Comparison of ENCODE assay signal across 17 cellular contexts in genomic region chr11:1205987-1206331, GRCh38. TPM values are rescaled to one million over a fixed set of nuclear protein-coding genes. Genes with fewer than 3 reads are reported as not detected.
A peak's percentile ranks its signal among the peaks of the same experiment; 100 is the strongest.
DNase-seq lines count a peak whose midpoint lies in the region; ATAC-seq and TF ChIP-seq lines count a peak whose summit lies in the region.
"Had no signal": no experiment of that assay in that cellular context is flagged by ENCODE, and none has a peak within 500 bp of the region (broad histone marks: within the 10 kb centered on the region; RNA-seq: fewer than 3 reads in every experiment).

No MANE protein-coding gene starts in this region.

- no peak overlapping the region for H2AK5ac ChIP-seq in H9 (ENCODE audit: insufficient read length, low read length)

- no peak overlapping the region for H3K18ac ChIP-seq in H9 (ENCODE audit: insufficient read length, low read depth, low read length)

- no peak for TF ChIP-seq EP300 in suprapubic skin (IDR thresholded peaks at IDR 0.05)

- peaks cover 8% of the 10 kb centered on the region for H3K9me3 ChIP-seq in H9 (ENCODE audit: control insufficient read depth, low read depth, low read length)
- peaks cover 9% of the 10 kb centered on the region for H3K9me3 ChIP-seq in suprapubic skin

- POLR2A ChIA-PET in activated naive CD8-positive, alpha-beta T cell treated with anti-CD3 and anti-CD28 coated beads, Interleukin-2, amount 10 ng/mL, durations not matched to agents 7 days and 5 days (lab: Charles Lee): no interaction called here

- H2BK20ac ChIP-seq in H9 (ENCODE audit: low read depth, low read length, poor library complexity, severe bottlenecking): no peak overlapping the region

- H3K23ac ChIP-seq in H9 (ENCODE audit: insufficient read length, low read depth, low read length): no peak overlapping the region

- no peak overlapping the region for H2BK12ac ChIP-seq in H9 (ENCODE audit: insufficient read length, low read depth, low read length)

- H2BK5ac ChIP-seq in H9 (ENCODE audit: insufficient read length, low read length): no peak overlapping the region

- H3K9ac ChIP-seq in H9 (ENCODE audit: extremely low read depth, insufficient read length, low read length): no peak overlapping the region

- no peaks in the 10 kb centered on the region for H3K23me2 ChIP-seq in H9 (ENCODE audit: insufficient read length, low read depth, low read length, poor library complexity, severe bottlenecking)

- no peak overlapping the region for H3K4me3 Mint-ChIP-seq in activated naive CD8-positive, alpha-beta T cell treated with anti-CD3 and anti-CD28 coated beads, Interleukin-2, amount 10 ng/mL, durations not matched to agents 7 days and 5 days
- H3K4me3 Mint-ChIP-seq in activated naive CD8-positive, alpha-beta T cell treated with anti-CD3 and anti-CD28 coated beads, Interleukin-2, amount 50 U/mL, for 24 hours: no peak overlapping the region
- no peak overlapping the region for H3K4me3 Mint-ChIP-seq in H9
- H3K4me3 Mint-ChIP-seq in activated T-cell treated with anti-CD3 and anti-CD28 coated beads, Interleukin-2, amount 50 U/mL, for 72 hours: no peak overlapping the region
- H3K4me3 Mint-ChIP-seq: CD4-positive, alpha-beta T cell had no signal

- WGBS in H9 (ENCODE audit: extremely low coverage, insufficient read length, low lambda C conversion rate): no CpG with 5 or more reads among the region's 8 CpGs
- 95% methylated on average over 8 of the region's 8 CpGs for WGBS in suprapubic skin

- no peaks in the 10 kb centered on the region for H3K9me3 Mint-ChIP-seq in activated naive CD8-positive, alpha-beta T cell treated with anti-CD3 and anti-CD28 coated beads, Interleukin-2, amount 10 ng/mL, durations not matched to agents 7 days and 5 days
- H3K9me3 Mint-ChIP-seq in activated naive CD8-positive, alpha-beta T cell treated with anti-CD3 and anti-CD28 coated beads, Interleukin-2, amount 50 U/mL, for 24 hours: no peaks in the 10 kb centered on the region
- peaks cover 17 to 18% of the 10 kb centered on the region in 2 experiments for H3K9me3 Mint-ChIP-seq in H9
- H3K9me3 Mint-ChIP-seq in activated T-cell treated with anti-CD3 and anti-CD28 coated beads, Interleukin-2, amount 50 U/mL, for 72 hours: peaks cover 0 to 3% of the 10 kb centered on the region in 2 donors
- H3K9me3 Mint-ChIP-seq: CD4-positive, alpha-beta T cell had no signal

- H3T11ph ChIP-seq in H9 (ENCODE audit: low read length): no peak overlapping the region

- no peak overlapping the region for H3K56ac ChIP-seq in H9 (ENCODE audit: insufficient read length, low read depth, low read length)

- H3K14ac ChIP-seq in H9 (ENCODE audit: insufficient read depth, low read length): no peak overlapping the region

- no peaks in the 10 kb centered on the region for H3K36me3 ChIP-seq in suprapubic skin

- no peaks in the 10 kb centered on the region for H3K27me3 Mint-ChIP-seq in activated naive CD8-positive, alpha-beta T cell treated with anti-CD3 and anti-CD28 coated beads, Interleukin-2, amount 10 ng/mL, durations not matched to agents 7 days and 5 days
- peaks cover 4% of the 10 kb centered on the region for H3K27me3 Mint-ChIP-seq in activated naive CD8-positive, alpha-beta T cell treated with anti-CD3 and anti-CD28 coated beads, Interleukin-2, amount 50 U/mL, for 24 hours
- peaks cover 22% of the 10 kb centered on the region for H3K27me3 Mint-ChIP-seq in H9 (ENCODE audit: low read depth)
- H3K27me3 Mint-ChIP-seq in activated T-cell treated with anti-CD3 and anti-CD28 coated beads, Interleukin-2, amount 50 U/mL, for 72 hours (ENCODE audit: low read depth): no peaks in the 10 kb centered on the region

- no peak overlapping the region for H3K4ac ChIP-seq in H9 (ENCODE audit: low read depth, low read length)

- H2BK120ac ChIP-seq in H9 (ENCODE audit: low read depth, low read length, poor library complexity, severe bottlenecking): no peak overlapping the region

- H2AFZ ChIP-seq in H9 (ENCODE audit: low read length): no peak overlapping the region

- H4K8ac ChIP-seq in H9 (replicated peaks; ENCODE audit: insufficient read length, low read depth, low read length): no peak overlapping the region

- H3K4me1 Mint-ChIP-seq in activated naive CD8-positive, alpha-beta T cell treated with anti-CD3 and anti-CD28 coated beads, Interleukin-2, amount 10 ng/mL, durations not matched to agents 7 days and 5 days: no peaks in the 10 kb centered on the region
- no peaks in the 10 kb centered on the region for H3K4me1 Mint-ChIP-seq in activated naive CD8-positive, alpha-beta T cell treated with anti-CD3 and anti-CD28 coated beads, Interleukin-2, amount 50 U/mL, for 24 hours
- no peaks in the 10 kb centered on the region for H3K4me1 Mint-ChIP-seq in H9
- H3K4me1 Mint-ChIP-seq in activated T-cell treated with anti-CD3 and anti-CD28 coated beads, Interleukin-2, amount 50 U/mL, for 72 hours (ENCODE audit: low read depth): no peaks in the 10 kb centered on the region

- H3K27ac Mint-ChIP-seq in activated naive CD8-positive, alpha-beta T cell treated with anti-CD3 and anti-CD28 coated beads, Interleukin-2, amount 10 ng/mL, durations not matched to agents 7 days and 5 days: no peak overlapping the region
- no peak overlapping the region for H3K27ac Mint-ChIP-seq in activated naive CD8-positive, alpha-beta T cell treated with anti-CD3 and anti-CD28 coated beads, Interleukin-2, amount 50 U/mL, for 24 hours
- H3K27ac Mint-ChIP-seq in H9: 0 out of 7 replicates have a peak overlapping the region, but pooled peaks of 1 of the 3 experiments have one; percentile 33
- H3K27ac Mint-ChIP-seq in activated T-cell treated with anti-CD3 and anti-CD28 coated beads, Interleukin-2, amount 50 U/mL, for 72 hours: no peak overlapping the region
- H3K27ac Mint-ChIP-seq: CD4-positive, alpha-beta T cell had no signal

- no peaks in the 10 kb centered on the region for H3K36me3 Mint-ChIP-seq in activated naive CD8-positive, alpha-beta T cell treated with anti-CD3 and anti-CD28 coated beads, Interleukin-2, amount 10 ng/mL, durations not matched to agents 7 days and 5 days
- H3K36me3 Mint-ChIP-seq in activated naive CD8-positive, alpha-beta T cell treated with anti-CD3 and anti-CD28 coated beads, Interleukin-2, amount 50 U/mL, for 24 hours (ENCODE audit: low read depth): no peaks in the 10 kb centered on the region
- H3K36me3 Mint-ChIP-seq in H9 (ENCODE audit: insufficient read depth in 1 of 3, low read depth in 3 of 3): no peaks in the 10 kb centered on the region; a peak in 2 of 7 replicates
- no peaks in the 10 kb centered on the region for H3K36me3 Mint-ChIP-seq in activated T-cell treated with anti-CD3 and anti-CD28 coated beads, Interleukin-2, amount 50 U/mL, for 72 hours (ENCODE audit: insufficient read depth in 2 of 2)

- no peak overlapping the region for H4K5ac ChIP-seq in H9 (ENCODE audit: insufficient read length, low read depth, low read length)

- H3K27ac ChIP-seq in H9 (ENCODE audit: insufficient read length, low read depth, low read length) (no peak overlapping the region), suprapubic skin (no peak overlapping the region)

- no peak overlapping the region for H3K4me3 ChIP-seq in suprapubic skin

- no peaks in the 10 kb centered on the region for H3K79me1 ChIP-seq in H9 (ENCODE audit: insufficient read depth, low read depth, low read length, poor library complexity, severe bottlenecking)

- no peak for TF ChIP-seq CTCF in H9 (conservative IDR thresholded peaks at IDR 0.05)
- no peak for TF ChIP-seq CTCF in suprapubic skin (IDR thresholded peaks at IDR 0.05)

- H3K27me3 ChIP-seq in H9 (ENCODE audit: insufficient read depth, low read length) (no peaks in the 10 kb centered on the region), suprapubic skin (peaks cover 48% of the 10 kb centered on the region)

- DNase-seq in activated naive CD8-positive, alpha-beta T cell treated with anti-CD3 and anti-CD28 coated beads, Interleukin-2, amount 10 ng/mL, durations not matched to agents 7 days and 5 days: peak; percentile 5
- no peak for DNase-seq in activated naive CD8-positive, alpha-beta T cell treated with anti-CD3 and anti-CD28 coated beads, Interleukin-2, amount 50 U/mL, for 24 hours
- DNase-seq in H9: peak; percentile 15
- peak; percentile 12 for DNase-seq in left lobe of liver (ENCODE audit: low spot score)
- peak; percentile 25 to 52 for DNase-seq in suprapubic skin (ENCODE audit: low spot score in 2 of 2)
- DNase-seq in activated T-cell treated with anti-CD3 and anti-CD28 coated beads, Interleukin-2, amount 50 U/mL, for 72 hours: no peak
- no peak for DNase-seq in left colon
- DNase-seq: ACHN, DMS79 treated with DMSO at 0.1 percent for 48 hours, Karpas-422, MM.1S, NCI-H1105, NCI-H1694 treated with DMSO at 0.1 percent for 48 hours, SHP77 treated with DMSO at 0.1 percent for 48 hours had no signal

- no peaks in the 10 kb centered on the region for H4K20me1 ChIP-seq in H9 (ENCODE audit: control insufficient read depth, insufficient read depth, insufficient read length)

- no peak overlapping the region for H4K91ac ChIP-seq in H9 (ENCODE audit: insufficient read length, low read depth, low read length)

- no peaks in the 10 kb centered on the region for H3K4me1 ChIP-seq in H9 (ENCODE audit: insufficient read depth, low read length)
- H3K4me1 ChIP-seq in suprapubic skin: peaks cover 4% of the 10 kb centered on the region

- H3K79me2 ChIP-seq in H9 (ENCODE audit: insufficient read depth, low read length): no peaks in the 10 kb centered on the region

- no peak for ATAC-seq in activated naive CD8-positive, alpha-beta T cell treated with anti-CD3 and anti-CD28 coated beads, Interleukin-2, amount 10 ng/mL, durations not matched to agents 7 days and 5 days (ENCODE audit: low read depth)
- ATAC-seq in activated naive CD8-positive, alpha-beta T cell treated with anti-CD3 and anti-CD28 coated beads, Interleukin-2, amount 50 U/mL, for 24 hours: no peak
- ATAC-seq in left lobe of liver (no peak), GM18870 (IDR thresholded peaks at IDR 0.05; ENCODE audit: unreplicated experiment) (no peak), left colon (no peak)
- no peak for ATAC-seq in activated T-cell treated with anti-CD3 and anti-CD28 coated beads, Interleukin-2, amount 50 U/mL, for 72 hours (replicated peaks in 1 of 2)

- no peak overlapping the region for H2BK15ac ChIP-seq in H9 (ENCODE audit: low read depth, low read length)

- no peak overlapping the region for H3K4me2 ChIP-seq in H9 (ENCODE audit: insufficient read depth, insufficient read length, low read length)

- intact Hi-C loops in left colon (cut with DNase I, micrococcal nuclease): loop anchor here in 1 of 2 donors (10.0 kb wide), 1 partner anchor 309 kb away; no protein-coding TSS in a partner anchor

- TF ChIP-seq POLR2A in suprapubic skin (IDR thresholded peaks at IDR 0.05): no peak

RNA-seq across cellular contexts. Expression of gene MUC5B, which starts 16.9 kb away (rescaled TPM):
- not detected for total RNA-seq in activated naive CD8-positive, alpha-beta T cell treated with anti-CD3 and anti-CD28 coated beads, Interleukin-2, amount 10 ng/mL, durations not matched to agents 7 days and 5 days
- total RNA-seq in H9 (2021) (0.02 TPM in 1 of 2 replicates, not detected in the other), left lobe of liver (4.1 TPM), suprapubic skin (under 1 TPM; 0.08 to 0.34 (median 0.13) TPM), left colon (100 to 1,000 TPM; 258 to 369 TPM)
- total RNA-seq in activated T-cell treated with anti-CD3 and anti-CD28 coated beads, Interleukin-2, amount 50 U/mL, for 72 hours: not detected
- total RNA-seq: CD4-positive, alpha-beta T cell had no signal

RNA-seq across cellular contexts. Expression of gene MUC5AC, which starts 48.2 kb away (rescaled TPM):
- not detected for total RNA-seq in activated naive CD8-positive, alpha-beta T cell treated with anti-CD3 and anti-CD28 coated beads, Interleukin-2, amount 10 ng/mL, durations not matched to agents 7 days and 5 days
- not detected in 2 replicates for total RNA-seq in H9 (2021)
- 0.03 TPM for total RNA-seq in left lobe of liver
- total RNA-seq in suprapubic skin: not detected
- total RNA-seq in activated T-cell treated with anti-CD3 and anti-CD28 coated beads, Interleukin-2, amount 50 U/mL, for 72 hours: not detected
- total RNA-seq in left colon: under 1 TPM; 0.03 to 0.09 TPM
- total RNA-seq: CD4-positive, alpha-beta T cell; H1 had no signal

Comparison
In these comparisons a context has a peak if more than half of its experiments do, and no peak if none do; other contexts are left out.
1. DNase-seq: peak in activated naive CD8-positive, alpha-beta T cell treated with anti-CD3 and anti-CD28 coated beads, Interleukin-2, amount 10 ng/mL, durations not matched to agents 7 days and 5 days (single experiment), H9 (single experiment), left lobe of liver (single experiment) and suprapubic skin (2 of 2); none in activated naive CD8-positive, alpha-beta T cell treated with anti-CD3 and anti-CD28 coated beads, Interleukin-2, amount 50 U/mL, for 24 hours (single experiment), activated T-cell treated with anti-CD3 and anti-CD28 coated beads, Interleukin-2, amount 50 U/mL, for 72 hours (0 of 2) and left colon (0 of 2).
2. RNA of gene MUC5B, which starts 16.9 kb away (total RNA-seq): 258 to 369 TPM in left colon; 4.1 TPM in left lobe of liver (single experiment), 0.08 to 0.34 TPM in suprapubic skin, not detected in activated naive CD8-positive, alpha-beta T cell treated with anti-CD3 and anti-CD28 coated beads, Interleukin-2, amount 10 ng/mL, durations not matched to agents 7 days and 5 days, 0.02 TPM in H9 and not detected in activated T-cell treated with anti-CD3 and anti-CD28 coated beads, Interleukin-2, amount 50 U/mL, for 72 hours; every median in the first group is over 10 times any median in the second.